1 cellular context compared by ENCODE assay signal in the genomic region with DNA sequence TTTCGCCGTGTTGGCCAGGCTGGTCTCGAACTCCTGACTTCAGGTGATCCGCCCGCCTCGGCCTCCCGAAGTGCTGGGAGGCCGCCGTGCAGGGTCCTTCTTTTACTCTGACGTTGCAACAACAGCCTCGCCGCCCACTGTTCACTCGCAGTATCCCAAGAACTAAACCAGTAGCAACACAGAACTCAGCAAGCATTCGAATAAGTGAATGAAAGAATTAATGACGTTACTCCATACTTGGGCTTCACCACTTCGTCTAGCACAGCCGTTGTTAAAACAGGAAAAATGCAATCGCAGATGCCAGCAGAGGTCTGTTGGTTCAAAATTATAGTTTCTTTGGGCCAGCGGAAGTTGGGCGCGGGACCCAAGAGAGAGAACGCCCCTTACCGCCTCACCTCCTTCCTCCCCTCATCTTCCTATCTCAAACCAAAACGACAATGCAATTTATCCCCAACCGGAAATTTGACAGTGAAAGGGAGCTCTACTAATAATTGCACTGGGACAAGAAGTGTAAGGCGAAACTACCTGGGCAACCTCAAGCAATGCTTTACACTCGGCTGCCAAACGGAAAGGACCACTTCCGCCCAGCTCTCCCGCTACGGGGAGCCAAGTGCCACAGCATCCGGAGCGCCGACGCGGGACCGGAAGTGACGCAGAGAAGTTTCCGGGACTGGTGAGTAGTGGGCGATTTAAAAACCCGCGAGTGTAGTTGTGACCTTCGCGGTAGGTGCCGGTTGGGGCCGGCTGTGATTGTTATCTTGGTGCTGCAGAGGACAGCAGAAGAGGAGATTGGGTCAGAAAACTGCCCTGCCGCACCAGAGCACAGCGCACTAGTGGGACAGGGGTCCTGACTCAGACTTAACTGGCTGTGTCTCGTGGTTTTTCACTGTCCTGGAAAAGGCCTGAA.
A peak's percentile ranks its signal among the peaks of the same experiment; 100 is the strongest.
TF ChIP-seq lines count a peak whose summit lies in the region.

A gene with protein sequence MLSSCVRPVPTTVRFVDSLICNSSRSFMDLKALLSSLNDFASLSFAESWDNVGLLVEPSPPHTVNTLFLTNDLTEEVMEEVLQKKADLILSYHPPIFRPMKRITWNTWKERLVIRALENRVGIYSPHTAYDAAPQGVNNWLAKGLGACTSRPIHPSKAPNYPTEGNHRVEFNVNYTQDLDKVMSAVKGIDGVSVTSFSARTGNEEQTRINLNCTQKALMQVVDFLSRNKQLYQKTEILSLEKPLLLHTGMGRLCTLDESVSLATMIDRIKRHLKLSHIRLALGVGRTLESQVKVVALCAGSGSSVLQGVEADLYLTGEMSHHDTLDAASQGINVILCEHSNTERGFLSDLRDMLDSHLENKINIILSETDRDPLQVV (plus strand): TSS at position 653 of the 907 bp plus-strand sequence. CDS start 2,573 bp downstream, outside the sequence.
A gene (minus strand): TSS at position 359 of the 907 bp plus-strand sequence. CDS start 1,462 bp downstream, outside the sequence.

TF ChIP-seq in HEK293, 187 proteins besides CTCF, POLR2A, EP300 and RAD21 (continued from another document and continues in another):
- TF ChIP-seq ZNF266 (tag by site-specific recombination; IDR thresholded peaks at IDR 0.05; ENCODE audit: low read depth) (peak; percentile 85; the same call in 1 of the 2 replicates), ZNF76 (tag by site-specific recombination; IDR thresholded peaks at IDR 0.05; ENCODE audit: borderline replicate concordance, low read depth) (peak; percentile 70), GLI4 (tag by site-specific recombination; IDR thresholded peaks at IDR 0.05) (no peak; the same call in 1 of the 2 replicates), ZNF660 (tag by site-specific recombination; IDR thresholded peaks at IDR 0.05) (peak; percentile 94), ZNF394 (tag by site-specific recombination; IDR thresholded peaks at IDR 0.05; ENCODE audit: borderline replicate concordance) (peak; percentile 39; the same call in 1 of the 2 replicates), ZNF610 (tag by site-specific recombination; IDR thresholded peaks at IDR 0.05; ENCODE audit: borderline replicate concordance) (0 out of 2 replicates have a peak, but pooled peaks have one; percentile 69), ZBTB48 (tag by site-specific recombination; IDR thresholded peaks at IDR 0.05) (peak; percentile 76), ZNF2 (tag by site-specific recombination; IDR thresholded peaks at IDR 0.05) (peak; percentile 89), ZNF600 (tag by site-specific recombination; IDR thresholded peaks at IDR 0.05) (peak; percentile 40), ZNF585B (tag by site-specific recombination; IDR thresholded peaks at IDR 0.05) (no peak), HOXC10 (CRISPR knock-in tag; IDR thresholded peaks at IDR 0.05) (no peak), PRDM1 (tag by site-specific recombination; IDR thresholded peaks at IDR 0.05) (peak; percentile 87), KLF16 (tag by site-specific recombination; IDR thresholded peaks at IDR 0.05) (0 out of 2 replicates have a peak, but pooled peaks have one; percentile 14), ZNF777 (tag by site-specific recombination; IDR thresholded peaks at IDR 0.05; ENCODE audit: borderline replicate concordance) (no peak), ZNF843 (tag by site-specific recombination; IDR thresholded peaks at IDR 0.05) (peak; percentile 51; the same call in 1 of the 2 replicates), SP2 (tag by site-specific recombination; IDR thresholded peaks at IDR 0.05) (peak; percentile 82), ZNF214 (tag by site-specific recombination; IDR thresholded peaks at IDR 0.05; ENCODE audit: borderline replicate concordance) (no peak), REPIN1 (tag by site-specific recombination; IDR thresholded peaks at IDR 0.05; ENCODE audit: low read depth) (0 out of 2 replicates have a peak, but pooled peaks have one; percentile 6), ZNF366 (tag by site-specific recombination; conservative IDR thresholded peaks at IDR 0.05) (peak; percentile 99)
- TF ChIP-seq, protein P1, sequence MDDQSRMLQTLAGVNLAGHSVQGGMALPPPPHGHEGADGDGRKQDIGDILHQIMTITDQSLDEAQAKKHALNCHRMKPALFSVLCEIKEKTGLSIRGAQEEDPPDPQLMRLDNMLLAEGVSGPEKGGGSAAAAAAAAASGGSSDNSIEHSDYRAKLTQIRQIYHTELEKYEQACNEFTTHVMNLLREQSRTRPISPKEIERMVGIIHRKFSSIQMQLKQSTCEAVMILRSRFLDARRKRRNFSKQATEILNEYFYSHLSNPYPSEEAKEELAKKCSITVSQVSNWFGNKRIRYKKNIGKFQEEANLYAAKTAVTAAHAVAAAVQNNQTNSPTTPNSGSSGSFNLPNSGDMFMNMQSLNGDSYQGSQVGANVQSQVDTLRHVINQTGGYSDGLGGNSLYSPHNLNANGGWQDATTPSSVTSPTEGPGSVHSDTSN (CRISPR knock-in tag; IDR thresholded peaks at IDR 0.05), result no peak
- TF ChIP-seq, protein P2, sequence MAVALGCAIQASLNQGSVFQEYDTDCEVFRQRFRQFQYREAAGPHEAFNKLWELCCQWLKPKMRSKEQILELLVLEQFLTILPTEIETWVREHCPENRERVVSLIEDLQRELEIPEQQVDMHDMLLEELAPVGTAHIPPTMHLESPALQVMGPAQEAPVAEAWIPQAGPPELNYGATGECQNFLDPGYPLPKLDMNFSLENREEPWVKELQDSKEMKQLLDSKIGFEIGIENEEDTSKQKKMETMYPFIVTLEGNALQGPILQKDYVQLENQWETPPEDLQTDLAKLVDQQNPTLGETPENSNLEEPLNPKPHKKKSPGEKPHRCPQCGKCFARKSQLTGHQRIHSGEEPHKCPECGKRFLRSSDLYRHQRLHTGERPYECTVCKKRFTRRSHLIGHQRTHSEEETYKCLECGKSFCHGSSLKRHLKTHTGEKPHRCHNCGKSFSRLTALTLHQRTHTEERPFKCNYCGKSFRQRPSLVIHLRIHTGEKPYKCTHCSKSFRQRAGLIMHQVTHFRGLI (tag by site-specific recombination; IDR thresholded peaks at IDR 0.05), result peak; percentile 72; the same call in 1 of the 2 replicates
- TF ChIP-seq, protein P3, sequence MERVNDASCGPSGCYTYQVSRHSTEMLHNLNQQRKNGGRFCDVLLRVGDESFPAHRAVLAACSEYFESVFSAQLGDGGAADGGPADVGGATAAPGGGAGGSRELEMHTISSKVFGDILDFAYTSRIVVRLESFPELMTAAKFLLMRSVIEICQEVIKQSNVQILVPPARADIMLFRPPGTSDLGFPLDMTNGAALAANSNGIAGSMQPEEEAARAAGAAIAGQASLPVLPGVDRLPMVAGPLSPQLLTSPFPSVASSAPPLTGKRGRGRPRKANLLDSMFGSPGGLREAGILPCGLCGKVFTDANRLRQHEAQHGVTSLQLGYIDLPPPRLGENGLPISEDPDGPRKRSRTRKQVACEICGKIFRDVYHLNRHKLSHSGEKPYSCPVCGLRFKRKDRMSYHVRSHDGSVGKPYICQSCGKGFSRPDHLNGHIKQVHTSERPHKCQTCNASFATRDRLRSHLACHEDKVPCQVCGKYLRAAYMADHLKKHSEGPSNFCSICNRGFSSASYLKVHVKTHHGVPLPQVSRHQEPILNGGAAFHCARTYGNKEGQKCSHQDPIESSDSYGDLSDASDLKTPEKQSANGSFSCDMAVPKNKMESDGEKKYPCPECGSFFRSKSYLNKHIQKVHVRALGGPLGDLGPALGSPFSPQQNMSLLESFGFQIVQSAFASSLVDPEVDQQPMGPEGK (tag by site-specific recombination; IDR thresholded peaks at IDR 0.05), result peak; percentile 69; the same call in 1 of the 2 replicates
- TF ChIP-seq, protein P4, sequence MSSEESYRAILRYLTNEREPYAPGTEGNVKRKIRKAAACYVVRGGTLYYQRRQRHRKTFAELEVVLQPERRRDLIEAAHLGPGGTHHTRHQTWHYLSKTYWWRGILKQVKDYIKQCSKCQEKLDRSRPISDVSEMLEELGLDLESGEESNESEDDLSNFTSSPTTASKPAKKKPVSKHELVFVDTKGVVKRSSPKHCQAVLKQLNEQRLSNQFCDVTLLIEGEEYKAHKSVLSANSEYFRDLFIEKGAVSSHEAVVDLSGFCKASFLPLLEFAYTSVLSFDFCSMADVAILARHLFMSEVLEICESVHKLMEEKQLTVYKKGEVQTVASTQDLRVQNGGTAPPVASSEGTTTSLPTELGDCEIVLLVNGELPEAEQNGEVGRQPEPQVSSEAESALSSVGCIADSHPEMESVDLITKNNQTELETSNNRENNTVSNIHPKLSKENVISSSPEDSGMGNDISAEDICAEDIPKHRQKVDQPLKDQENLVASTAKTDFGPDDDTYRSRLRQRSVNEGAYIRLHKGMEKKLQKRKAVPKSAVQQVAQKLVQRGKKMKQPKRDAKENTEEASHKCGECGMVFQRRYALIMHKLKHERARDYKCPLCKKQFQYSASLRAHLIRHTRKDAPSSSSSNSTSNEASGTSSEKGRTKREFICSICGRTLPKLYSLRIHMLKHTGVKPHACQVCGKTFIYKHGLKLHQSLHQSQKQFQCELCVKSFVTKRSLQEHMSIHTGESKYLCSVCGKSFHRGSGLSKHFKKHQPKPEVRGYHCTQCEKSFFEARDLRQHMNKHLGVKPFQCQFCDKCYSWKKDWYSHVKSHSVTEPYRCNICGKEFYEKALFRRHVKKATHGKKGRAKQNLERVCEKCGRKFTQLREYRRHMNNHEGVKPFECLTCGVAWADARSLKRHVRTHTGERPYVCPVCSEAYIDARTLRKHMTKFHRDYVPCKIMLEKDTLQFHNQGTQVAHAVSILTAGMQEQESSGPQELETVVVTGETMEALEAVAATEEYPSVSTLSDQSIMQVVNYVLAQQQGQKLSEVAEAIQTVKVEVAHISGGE (tag by site-specific recombination; conservative IDR thresholded peaks at IDR 0.05; ENCODE audit: low read depth), result peak; percentile 99
- TF ChIP-seq, protein P5, sequence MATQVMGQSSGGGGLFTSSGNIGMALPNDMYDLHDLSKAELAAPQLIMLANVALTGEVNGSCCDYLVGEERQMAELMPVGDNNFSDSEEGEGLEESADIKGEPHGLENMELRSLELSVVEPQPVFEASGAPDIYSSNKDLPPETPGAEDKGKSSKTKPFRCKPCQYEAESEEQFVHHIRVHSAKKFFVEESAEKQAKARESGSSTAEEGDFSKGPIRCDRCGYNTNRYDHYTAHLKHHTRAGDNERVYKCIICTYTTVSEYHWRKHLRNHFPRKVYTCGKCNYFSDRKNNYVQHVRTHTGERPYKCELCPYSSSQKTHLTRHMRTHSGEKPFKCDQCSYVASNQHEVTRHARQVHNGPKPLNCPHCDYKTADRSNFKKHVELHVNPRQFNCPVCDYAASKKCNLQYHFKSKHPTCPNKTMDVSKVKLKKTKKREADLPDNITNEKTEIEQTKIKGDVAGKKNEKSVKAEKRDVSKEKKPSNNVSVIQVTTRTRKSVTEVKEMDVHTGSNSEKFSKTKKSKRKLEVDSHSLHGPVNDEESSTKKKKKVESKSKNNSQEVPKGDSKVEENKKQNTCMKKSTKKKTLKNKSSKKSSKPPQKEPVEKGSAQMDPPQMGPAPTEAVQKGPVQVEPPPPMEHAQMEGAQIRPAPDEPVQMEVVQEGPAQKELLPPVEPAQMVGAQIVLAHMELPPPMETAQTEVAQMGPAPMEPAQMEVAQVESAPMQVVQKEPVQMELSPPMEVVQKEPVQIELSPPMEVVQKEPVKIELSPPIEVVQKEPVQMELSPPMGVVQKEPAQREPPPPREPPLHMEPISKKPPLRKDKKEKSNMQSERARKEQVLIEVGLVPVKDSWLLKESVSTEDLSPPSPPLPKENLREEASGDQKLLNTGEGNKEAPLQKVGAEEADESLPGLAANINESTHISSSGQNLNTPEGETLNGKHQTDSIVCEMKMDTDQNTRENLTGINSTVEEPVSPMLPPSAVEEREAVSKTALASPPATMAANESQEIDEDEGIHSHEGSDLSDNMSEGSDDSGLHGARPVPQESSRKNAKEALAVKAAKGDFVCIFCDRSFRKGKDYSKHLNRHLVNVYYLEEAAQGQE (tag by site-specific recombination; IDR thresholded peaks at IDR 0.05), result peak; percentile 84
- TF ChIP-seq, protein P6, sequence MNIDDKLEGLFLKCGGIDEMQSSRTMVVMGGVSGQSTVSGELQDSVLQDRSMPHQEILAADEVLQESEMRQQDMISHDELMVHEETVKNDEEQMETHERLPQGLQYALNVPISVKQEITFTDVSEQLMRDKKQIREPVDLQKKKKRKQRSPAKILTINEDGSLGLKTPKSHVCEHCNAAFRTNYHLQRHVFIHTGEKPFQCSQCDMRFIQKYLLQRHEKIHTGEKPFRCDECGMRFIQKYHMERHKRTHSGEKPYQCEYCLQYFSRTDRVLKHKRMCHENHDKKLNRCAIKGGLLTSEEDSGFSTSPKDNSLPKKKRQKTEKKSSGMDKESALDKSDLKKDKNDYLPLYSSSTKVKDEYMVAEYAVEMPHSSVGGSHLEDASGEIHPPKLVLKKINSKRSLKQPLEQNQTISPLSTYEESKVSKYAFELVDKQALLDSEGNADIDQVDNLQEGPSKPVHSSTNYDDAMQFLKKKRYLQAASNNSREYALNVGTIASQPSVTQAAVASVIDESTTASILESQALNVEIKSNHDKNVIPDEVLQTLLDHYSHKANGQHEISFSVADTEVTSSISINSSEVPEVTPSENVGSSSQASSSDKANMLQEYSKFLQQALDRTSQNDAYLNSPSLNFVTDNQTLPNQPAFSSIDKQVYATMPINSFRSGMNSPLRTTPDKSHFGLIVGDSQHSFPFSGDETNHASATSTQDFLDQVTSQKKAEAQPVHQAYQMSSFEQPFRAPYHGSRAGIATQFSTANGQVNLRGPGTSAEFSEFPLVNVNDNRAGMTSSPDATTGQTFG (tag by site-specific recombination; IDR thresholded peaks at IDR 0.05; ENCODE audit: borderline replicate concordance), result no peak
- TF ChIP-seq, protein P7, sequence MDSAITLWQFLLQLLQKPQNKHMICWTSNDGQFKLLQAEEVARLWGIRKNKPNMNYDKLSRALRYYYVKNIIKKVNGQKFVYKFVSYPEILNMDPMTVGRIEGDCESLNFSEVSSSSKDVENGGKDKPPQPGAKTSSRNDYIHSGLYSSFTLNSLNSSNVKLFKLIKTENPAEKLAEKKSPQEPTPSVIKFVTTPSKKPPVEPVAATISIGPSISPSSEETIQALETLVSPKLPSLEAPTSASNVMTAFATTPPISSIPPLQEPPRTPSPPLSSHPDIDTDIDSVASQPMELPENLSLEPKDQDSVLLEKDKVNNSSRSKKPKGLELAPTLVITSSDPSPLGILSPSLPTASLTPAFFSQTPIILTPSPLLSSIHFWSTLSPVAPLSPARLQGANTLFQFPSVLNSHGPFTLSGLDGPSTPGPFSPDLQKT (IDR thresholded peaks at IDR 0.05; ENCODE audit: borderline replicate concordance, low read depth, low read length), result peak; percentile 77
- TF ChIP-seq, protein P8, sequence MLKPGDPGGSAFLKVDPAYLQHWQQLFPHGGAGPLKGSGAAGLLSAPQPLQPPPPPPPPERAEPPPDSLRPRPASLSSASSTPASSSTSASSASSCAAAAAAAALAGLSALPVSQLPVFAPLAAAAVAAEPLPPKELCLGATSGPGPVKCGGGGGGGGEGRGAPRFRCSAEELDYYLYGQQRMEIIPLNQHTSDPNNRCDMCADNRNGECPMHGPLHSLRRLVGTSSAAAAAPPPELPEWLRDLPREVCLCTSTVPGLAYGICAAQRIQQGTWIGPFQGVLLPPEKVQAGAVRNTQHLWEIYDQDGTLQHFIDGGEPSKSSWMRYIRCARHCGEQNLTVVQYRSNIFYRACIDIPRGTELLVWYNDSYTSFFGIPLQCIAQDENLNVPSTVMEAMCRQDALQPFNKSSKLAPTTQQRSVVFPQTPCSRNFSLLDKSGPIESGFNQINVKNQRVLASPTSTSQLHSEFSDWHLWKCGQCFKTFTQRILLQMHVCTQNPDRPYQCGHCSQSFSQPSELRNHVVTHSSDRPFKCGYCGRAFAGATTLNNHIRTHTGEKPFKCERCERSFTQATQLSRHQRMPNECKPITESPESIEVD (tag by site-specific recombination; IDR thresholded peaks at IDR 0.05), result 0 out of 2 replicates have a peak, but pooled peaks have one; percentile 32
- TF ChIP-seq, protein P9, sequence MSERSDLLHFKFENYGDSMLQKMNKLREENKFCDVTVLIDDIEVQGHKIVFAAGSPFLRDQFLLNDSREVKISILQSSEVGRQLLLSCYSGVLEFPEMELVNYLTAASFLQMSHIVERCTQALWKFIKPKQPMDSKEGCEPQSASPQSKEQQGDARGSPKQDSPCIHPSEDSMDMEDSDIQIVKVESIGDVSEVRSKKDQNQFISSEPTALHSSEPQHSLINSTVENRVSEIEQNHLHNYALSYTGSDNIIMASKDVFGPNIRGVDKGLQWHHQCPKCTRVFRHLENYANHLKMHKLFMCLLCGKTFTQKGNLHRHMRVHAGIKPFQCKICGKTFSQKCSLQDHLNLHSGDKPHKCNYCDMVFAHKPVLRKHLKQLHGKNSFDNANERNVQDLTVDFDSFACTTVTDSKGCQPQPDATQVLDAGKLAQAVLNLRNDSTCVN (tag by site-specific recombination; optimal IDR thresholded peaks at IDR 0.05), result peak; percentile 41
